In the genomic region with DNA sequence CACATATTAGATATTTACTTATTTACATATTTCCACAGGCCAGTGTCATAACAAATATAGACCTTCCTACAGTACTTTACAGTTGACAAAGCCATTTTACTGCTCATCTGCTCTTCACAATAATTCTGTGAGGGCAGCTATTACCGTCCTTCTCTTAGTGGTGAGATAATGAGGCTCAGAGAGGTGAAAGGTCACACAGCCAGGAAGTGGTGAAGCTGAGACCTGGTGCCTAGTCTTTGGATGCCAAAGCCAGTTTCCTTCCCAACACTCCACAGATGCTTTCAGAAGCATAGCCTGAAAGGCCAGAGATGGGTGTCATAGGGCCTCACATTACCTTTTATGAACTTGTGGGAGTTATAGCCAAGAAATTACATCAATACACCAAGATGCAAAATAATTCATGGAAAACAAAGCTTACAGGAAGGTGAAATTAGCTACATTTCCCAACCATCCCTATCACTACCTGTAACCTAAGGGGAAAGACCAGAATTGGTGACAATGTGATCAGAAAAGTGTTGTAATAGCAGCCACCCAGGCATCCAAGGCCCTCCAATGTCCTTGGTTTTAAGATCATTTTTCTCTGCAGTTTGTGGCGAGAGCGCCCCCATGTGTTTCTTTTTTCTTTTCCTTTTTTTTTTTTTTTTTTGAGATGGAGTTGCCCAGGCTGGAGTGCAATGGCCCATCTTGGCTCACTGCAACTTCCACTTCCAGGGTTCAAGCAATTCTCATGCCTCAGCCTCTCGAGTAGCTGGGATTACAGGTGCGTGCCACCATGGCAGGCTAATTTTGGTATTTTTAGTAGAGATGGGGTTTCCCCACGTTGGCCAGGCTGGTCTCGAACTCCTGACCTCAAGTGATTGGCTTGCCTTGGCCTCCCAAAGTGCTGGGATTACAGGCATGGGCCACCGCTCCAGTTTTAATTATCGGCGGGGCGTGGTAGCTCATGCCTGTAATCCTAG, we compare ENCODE assay signal across 1 cellular context.
TF ChIP-seq lines count a peak whose summit lies in the region.

No MANE protein-coding gene starts in this region.

TF ChIP-seq in HepG2, 621 proteins besides CTCF, POLR2A, EP300 and RAD21:
- peak; percentile 33; the same call in 1 of the 2 replicates for TF ChIP-seq SMC3 (IDR thresholded peaks at IDR 0.05; ENCODE audit: low read length)
- TF ChIP-seq, protein P1, sequence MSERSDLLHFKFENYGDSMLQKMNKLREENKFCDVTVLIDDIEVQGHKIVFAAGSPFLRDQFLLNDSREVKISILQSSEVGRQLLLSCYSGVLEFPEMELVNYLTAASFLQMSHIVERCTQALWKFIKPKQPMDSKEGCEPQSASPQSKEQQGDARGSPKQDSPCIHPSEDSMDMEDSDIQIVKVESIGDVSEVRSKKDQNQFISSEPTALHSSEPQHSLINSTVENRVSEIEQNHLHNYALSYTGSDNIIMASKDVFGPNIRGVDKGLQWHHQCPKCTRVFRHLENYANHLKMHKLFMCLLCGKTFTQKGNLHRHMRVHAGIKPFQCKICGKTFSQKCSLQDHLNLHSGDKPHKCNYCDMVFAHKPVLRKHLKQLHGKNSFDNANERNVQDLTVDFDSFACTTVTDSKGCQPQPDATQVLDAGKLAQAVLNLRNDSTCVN (CRISPR knock-in tag; IDR thresholded peaks at IDR 0.05; ENCODE audit: borderline replicate concordance), result no peak
- peak; percentile 55 for TF ChIP-seq STAG1 (CRISPR knock-in tag; IDR thresholded peaks at IDR 0.05)
- TF ChIP-seq, protein P2, sequence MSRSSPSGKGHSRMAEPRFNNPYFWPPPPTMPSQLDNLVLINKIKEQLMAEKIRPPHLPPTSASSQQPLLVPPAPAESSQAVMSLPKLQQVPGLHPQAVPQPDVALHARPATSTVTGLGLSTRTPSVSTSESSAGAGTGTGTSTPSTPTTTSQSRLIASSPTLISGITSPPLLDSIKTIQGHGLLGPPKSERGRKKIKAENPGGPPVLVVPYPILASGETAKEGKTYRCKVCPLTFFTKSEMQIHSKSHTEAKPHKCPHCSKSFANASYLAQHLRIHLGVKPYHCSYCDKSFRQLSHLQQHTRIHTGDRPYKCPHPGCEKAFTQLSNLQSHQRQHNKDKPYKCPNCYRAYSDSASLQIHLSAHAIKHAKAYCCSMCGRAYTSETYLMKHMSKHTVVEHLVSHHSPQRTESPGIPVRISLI (CRISPR knock-in tag; IDR thresholded peaks at IDR 0.05; ENCODE audit: borderline replicate concordance), result peak; percentile 91
- no peak for TF ChIP-seq SYNCRIP (IDR thresholded peaks at IDR 0.05; ENCODE audit: insufficient read depth, low read depth, low read length)
TF ChIP-seq in HepG2: peak in this region for 3.
